Comparison of ENCODE assay signal across 8 cellular contexts in genomic region chr2:135913726-135914365, GRCh38. TPM values are rescaled to one million over a fixed set of nuclear protein-coding genes. Genes with fewer than 3 reads are reported as not detected.
A peak's percentile ranks its signal among the peaks of the same experiment; 100 is the strongest.
DNase-seq lines count a peak whose midpoint lies in the region; ATAC-seq and TF ChIP-seq lines count a peak whose summit lies in the region.

No MANE protein-coding gene starts in this region.

- peak overlapping the region in 6 of 7 donors; percentile 51 to 83 (median 68) for H3K27ac Mint-ChIP-seq in CD14-positive monocyte

- H3K36me3 Mint-ChIP-seq in CD14-positive monocyte = peaks cover 29 to 40% of the 10 kb centered on the region in 2 donors

- no peak overlapping the region for H3K4me3 Mint-ChIP-seq in CD14-positive monocyte

- intact Hi-C loops in CD14-positive monocyte (cut with micrococcal nuclease) = loop anchor here (2.0 to 10.0 kb wide), 6 partner anchors 201 to 1921 kb away; partner anchors contain the start of gene CXCR4 (in 1 of the 2)

- DNase-seq in CD14-positive monocyte (ENCODE audit: low spot score) (no peak), NCI-H526 (lab: John Stamatoyannopoulos, UW) (peak; percentile 7 to 59), hepatic stellate cell (ENCODE audit: low spot score) (peak; percentile 15)
- peak; percentile 25 for DNase-seq in activated gamma-delta T cell treated with anti-CD3 and anti-CD28 coated beads, Interleukin-2, amount 50 U/mL, for 16 hours (ENCODE audit: low read depth)
- peak; percentile 28 for DNase-seq in stimulated activated CD4-positive, alpha-beta T cell treated with anti-CD3 and anti-CD28 coated beads, Interleukin-2, amount 100 ng/mL, for 4 hours (ENCODE audit: low read depth)

- H3K4me1 Mint-ChIP-seq in CD14-positive monocyte = peaks cover 5% of the 10 kb centered on the region

- peak; percentile 94 for TF ChIP-seq CTCF in CD14-positive monocyte (IDR thresholded peaks at IDR 0.05)
- TF ChIP-seq CTCF in GM12874 (IDR thresholded peaks at IDR 0.05; ENCODE audit: insufficient read depth, low read depth, low read length) = peak; percentile 50; the same call in 1 of the 2 replicates

- H3K9me3 Mint-ChIP-seq in CD14-positive monocyte = no peaks in the 10 kb centered on the region

- ATAC-seq in GM18517 (IDR thresholded peaks at IDR 0.05; ENCODE audit: unreplicated experiment) = no peak
- ATAC-seq in GM18519 (IDR thresholded peaks at IDR 0.05; ENCODE audit: low FRiP score, unreplicated experiment) = no peak

- no peaks in the 10 kb centered on the region for H3K27me3 Mint-ChIP-seq in CD14-positive monocyte (ENCODE audit: low read depth in 3 of 3)

RNA-seq across cellular contexts. Expression of gene MCM6, which starts 37.6 kb away (rescaled TPM):
- polyA plus RNA-seq in CD14-positive monocyte = 1 to 10 TPM; 1.7 to 2.2 TPM
